Comparison of ENCODE assay signal across 8 cellular contexts in genomic region chr5:12730354-12730753, GRCh38.
"Had no signal": no experiment of that assay in that cellular context is flagged by ENCODE, and none has a peak within 500 bp of the region (broad histone marks: within the 10 kb centered on the region; RNA-seq: fewer than 3 reads in every experiment).

No MANE protein-coding gene starts in this region.

- H3K27ac ChIP-seq: HL-60 had no signal

- H3K9me3 ChIP-seq: HAP-1 had no signal

- H2AFZ ChIP-seq: GM23338 had no signal

- DNase-seq: H7, HFFc6, Kasumi-1, KG1 had no signal

- H3K36me3 ChIP-seq: HAP-1 had no signal

- H3K4me1 ChIP-seq: HAP-1 had no signal

- H3K4me3 ChIP-seq: GM23338, HAP-1 had no signal

- H3K4me2 ChIP-seq: GM23338 had no signal

- ATAC-seq: GM23338, HCT116 had no signal
